Comparison of ENCODE assay signal across 13 cellular contexts in the genomic region with DNA sequence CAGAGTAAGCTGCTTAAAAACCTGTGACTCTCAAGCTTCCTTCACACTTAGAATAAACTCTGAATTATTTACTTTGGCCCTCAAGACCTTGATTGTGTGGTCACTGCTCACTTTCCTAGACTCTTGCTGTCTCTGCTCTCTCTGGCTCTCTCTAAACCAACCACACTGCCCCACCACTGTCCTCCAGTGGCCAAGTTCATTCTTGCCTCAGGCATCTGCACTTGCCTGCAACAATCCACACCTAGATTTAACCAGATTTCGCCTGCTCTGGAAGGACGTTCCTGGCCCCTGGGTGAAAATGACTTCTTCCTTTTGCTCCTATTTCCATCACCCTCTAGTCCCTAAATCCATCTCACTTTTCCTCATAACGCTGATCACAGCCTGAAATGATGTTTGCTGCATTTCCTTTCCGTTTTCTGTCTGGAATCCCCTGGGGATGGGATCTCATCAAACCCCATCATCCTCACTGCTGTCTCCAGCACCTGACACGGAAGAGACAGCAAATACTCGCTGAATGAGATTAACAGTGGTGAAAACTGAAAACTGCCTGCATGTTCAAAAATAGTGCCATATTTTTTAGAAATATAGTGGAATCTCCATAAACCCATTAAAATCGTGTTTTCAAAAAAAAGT.
DNase-seq lines count a peak whose midpoint lies in the region; TF ChIP-seq lines count a peak whose summit lies in the region.
"Had no signal": no experiment of that assay in that cellular context is flagged by ENCODE, and none has a peak within 500 bp of the region (broad histone marks: within the 10 kb centered on the region; RNA-seq: fewer than 3 reads in every experiment).

No MANE protein-coding gene starts in this region.

- TF ChIP-seq CTCF in HFFc6 (IDR thresholded peaks at IDR 0.05) (peak; percentile 79), endodermal cell (conservative IDR thresholded peaks at IDR 0.05) (peak; percentile 84), kidney epithelial cell (IDR thresholded peaks at IDR 0.05; ENCODE audit: insufficient read depth, low read length, poor library complexity, severe bottlenecking) (peak; percentile 59)

- no peak overlapping the region for H3K9ac ChIP-seq in endodermal cell (ENCODE audit: extremely low read depth, low read length, poor library complexity, severe bottlenecking)
- H3K9ac ChIP-seq: BLaER1 treated with 17β-estradiol and CSF1 and Interleukin-3, amounts not matched to agents 10 nM and 100 nM had no signal

- H3K4me3 Mint-ChIP-seq in HFFc6 (no peak overlapping the region), endodermal cell (no peak overlapping the region)
- H3K4me3 Mint-ChIP-seq: natural killer cell had no signal

- H3K4me3 ChIP-seq in endodermal cell (ENCODE audit: low read length) = no peak overlapping the region
- no peak overlapping the region for H3K4me3 ChIP-seq in kidney epithelial cell (ENCODE audit: low read depth, low read length)
- H3K4me3 ChIP-seq: BLaER1 treated with 17β-estradiol and CSF1 and Interleukin-3, amounts not matched to agents 10 nM and 100 nM; SK-N-MC had no signal

- H3K36me3 ChIP-seq in endodermal cell (ENCODE audit: control insufficient read depth, insufficient read depth, low read length) (no peaks in the 10 kb centered on the region), kidney epithelial cell (ENCODE audit: control insufficient read depth, insufficient read depth, low read length) (no peaks in the 10 kb centered on the region)
- H3K36me3 ChIP-seq: BLaER1 treated with 17β-estradiol and CSF1 and Interleukin-3, amounts not matched to agents 10 nM and 100 nM had no signal

- no peaks in the 10 kb centered on the region for H3K36me3 Mint-ChIP-seq in HFFc6 (ENCODE audit: low read depth)
- no peaks in the 10 kb centered on the region for H3K36me3 Mint-ChIP-seq in endodermal cell (ENCODE audit: low read depth)
- H3K36me3 Mint-ChIP-seq: natural killer cell had no signal

- 73 to 88% methylated on average over 4 to 7 of the region's 7 CpGs for WGBS in endodermal cell (ENCODE audit: insufficient coverage in 1 of 2, insufficient read length in 1 of 2), 2 experiments

- H3K27ac ChIP-seq in endodermal cell (ENCODE audit: low read depth, low read length) = no peak overlapping the region
- H3K27ac ChIP-seq: BLaER1 treated with 17β-estradiol and CSF1 and Interleukin-3, amounts not matched to agents 10 nM and 100 nM; SK-N-MC had no signal

- H3K27me3 ChIP-seq in endodermal cell (ENCODE audit: control insufficient read depth, insufficient read depth, low read length, poor library complexity, severe bottlenecking) (no peaks in the 10 kb centered on the region), kidney epithelial cell (ENCODE audit: control insufficient read depth, insufficient read depth, low read length) (no peaks in the 10 kb centered on the region)
- H3K27me3 ChIP-seq: BLaER1 treated with 17β-estradiol and CSF1 and Interleukin-3, amounts not matched to agents 10 nM and 100 nM had no signal

- H3K4me1 ChIP-seq in endodermal cell (ENCODE audit: control insufficient read depth, insufficient read depth, low read length) = no peaks in the 10 kb centered on the region

- H3K9me3 Mint-ChIP-seq in HFFc6 = no peaks in the 10 kb centered on the region
- H3K9me3 Mint-ChIP-seq in endodermal cell = no peaks in the 10 kb centered on the region

- no peaks in the 10 kb centered on the region for H3K9me3 ChIP-seq in endodermal cell (ENCODE audit: control insufficient read depth, low read length)

- intact Hi-C loops in posterior cingulate gyrus (cut with DNase I) = no loop called here

- H3K27ac Mint-ChIP-seq in HFFc6 = no peak overlapping the region; the same call in 1 of the 2 replicates
- H3K27ac Mint-ChIP-seq in endodermal cell = no peak overlapping the region
- H3K27ac Mint-ChIP-seq: natural killer cell had no signal

- H3K27me3 Mint-ChIP-seq in HFFc6 (ENCODE audit: insufficient read depth) (peaks cover 6% of the 10 kb centered on the region), endodermal cell (ENCODE audit: insufficient read depth) (no peaks in the 10 kb centered on the region)

- DNase-seq in AG08395 (ENCODE audit: low spot score) = peak; percentile 65
- peak; percentile 71 for DNase-seq in HFFc6
- peak; percentile 85 for DNase-seq in endodermal cell
- DNase-seq in kidney epithelial cell (ENCODE audit: low read depth) = no peak
- DNase-seq in posterior cingulate gyrus = no peak
- DNase-seq in activated CD8-positive, alpha-beta memory T cell treated with anti-CD3 and anti-CD28 coated beads, Interleukin-2, amount 50 U/mL, for 4 hours = no peak
- no peak for DNase-seq in NCI-H510A (lab: John Stamatoyannopoulos, UW)
- no peak for DNase-seq in LoVo (ENCODE audit: low spot score)
- DNase-seq: activated T-cell treated with anti-CD3 and anti-CD28 coated beads, Interleukin-2, amount 50 U/mL, for 48 hours; natural killer cell; NCI-H524 treated with DMSO at 0.1 percent for 48 hours had no signal

- H3K4me1 Mint-ChIP-seq in HFFc6 (ENCODE audit: low read depth) (peaks cover 11% of the 10 kb centered on the region), endodermal cell (peaks cover 8% of the 10 kb centered on the region)
- H3K4me1 Mint-ChIP-seq: natural killer cell had no signal

Comparison
In these comparisons a context has a peak if more than half of its experiments do, and no peak if none do; other contexts are left out.
1. DNase-seq: peak in AG08395 (single experiment), HFFc6 (single experiment) and endodermal cell (single experiment); none in kidney epithelial cell (single experiment), posterior cingulate gyrus (0 of 10), activated CD8-positive, alpha-beta memory T cell treated with anti-CD3 and anti-CD28 coated beads, Interleukin-2, amount 50 U/mL, for 4 hours (single experiment), NCI-H510A (single experiment) and LoVo (single experiment).
2. Peak in every context shown above with its lines, with median percentiles within 50 percentile points of each other: CTCF ChIP-seq.